In the genomic region with DNA sequence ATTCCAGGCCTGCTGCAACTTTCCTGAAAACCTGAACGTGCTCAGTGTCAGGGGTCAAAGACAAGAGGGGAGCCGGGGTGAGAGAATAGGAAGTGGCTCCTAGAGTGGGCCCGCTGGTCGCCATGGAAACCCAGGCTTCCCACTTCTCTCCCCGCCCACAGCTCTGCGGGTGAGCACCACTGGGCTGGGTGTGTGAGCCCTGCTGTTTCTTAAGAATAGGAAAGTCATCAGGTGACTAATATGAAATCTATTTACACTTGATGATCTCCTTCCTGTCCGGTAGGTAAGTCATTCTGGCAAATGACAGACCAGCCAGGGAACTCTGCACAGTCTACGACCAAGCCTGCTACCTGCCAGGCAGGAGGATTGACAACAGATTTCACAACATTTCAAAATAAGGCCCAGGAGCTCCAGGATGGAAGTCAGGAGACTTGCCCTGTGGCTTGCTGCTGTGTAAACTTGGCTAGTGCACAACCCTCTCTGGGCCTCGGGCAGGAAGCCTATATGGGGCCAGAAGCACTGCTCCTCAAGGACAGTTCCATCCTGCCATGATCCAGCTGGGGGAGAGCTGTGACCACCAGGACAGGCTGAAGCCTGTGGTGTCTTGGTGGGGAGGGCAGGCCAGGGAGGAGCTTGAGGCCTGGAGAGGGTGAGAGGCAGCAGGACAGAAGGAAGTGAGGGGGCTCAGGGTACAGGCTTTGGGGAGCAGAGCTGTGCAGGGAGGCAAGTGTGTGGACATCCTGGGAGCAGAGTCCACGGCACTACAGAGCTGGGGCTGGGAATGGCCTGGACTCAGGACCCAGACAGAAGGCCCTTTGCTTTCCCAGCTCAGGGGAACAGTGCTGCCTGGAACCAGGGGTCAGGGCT, we compare ENCODE assay signal across 8 cellular contexts.
DNase-seq lines count a peak whose midpoint lies in the region; ATAC-seq and TF ChIP-seq lines count a peak whose summit lies in the region.

No MANE protein-coding gene starts in this region.

- DNase-seq in GM13976 (ENCODE audit: low spot score) (peak; percentile 82), H4 (ENCODE audit: low spot score) (peak; percentile 77), LHCN-M2 (ENCODE audit: low read depth) (peak; percentile 92), sigmoid colon (no peak), mesenteric fat pad (ENCODE audit: low spot score) (no peak)
- DNase-seq in activated CD8-positive, alpha-beta memory T cell treated with anti-CD3 and anti-CD28 coated beads for 24 hours, result peak; percentile 76
- DNase-seq in central memory CD4-positive, alpha-beta T cell, result no peak

- intact Hi-C loops in sigmoid colon (cut with DNase I), result no loop called here

- no peak for TF ChIP-seq CTCF in GM13976 (IDR thresholded peaks at IDR 0.05; ENCODE audit: borderline replicate concordance, control extremely low read depth, extremely low read depth, insufficient read depth, missing control alignments)
- no peak for TF ChIP-seq CTCF in gastroesophageal sphincter (IDR thresholded peaks at IDR 0.05)
- TF ChIP-seq CTCF in sigmoid colon (IDR thresholded peaks at IDR 0.05), result no peak

- no peak overlapping the region for H3K4me3 ChIP-seq in gastroesophageal sphincter
- no peak overlapping the region for H3K4me3 ChIP-seq in sigmoid colon

- H3K27ac ChIP-seq in gastroesophageal sphincter (peak overlapping the region in 2 of 4 donors; percentile 7 to 12), sigmoid colon (peak overlapping the region in 3 of 4 donors; percentile 7 to 50 (median 48))

- in situ Hi-C loops in GM13976 (cut with MboI; ENCODE audit: low sequenced_read_pairs, unreplicated experiment), result no loop called here

- WGBS in gastroesophageal sphincter (ENCODE audit: low coverage in 1 of 2), 2 donors, result 32 to 64% methylated on average over 6 to 7 of the region's 10 CpGs
- 43 to 68% methylated on average over 10 of the region's 10 CpGs for WGBS in sigmoid colon, 2 donors

- TF ChIP-seq POLR2A in gastroesophageal sphincter (IDR thresholded peaks at IDR 0.05) (no peak), sigmoid colon (IDR thresholded peaks at IDR 0.05) (no peak)

- peaks cover 0 to 55% (median 5%) of the 10 kb centered on the region in 3 donors for H3K4me1 ChIP-seq in gastroesophageal sphincter
- H3K4me1 ChIP-seq in sigmoid colon, result peaks cover 0 to 25% (median 9%) of the 10 kb centered on the region in 4 donors

- TF ChIP-seq EP300 in gastroesophageal sphincter (IDR thresholded peaks at IDR 0.05) (no peak), sigmoid colon (IDR thresholded peaks at IDR 0.05) (no peak)

- H3K9me3 ChIP-seq in gastroesophageal sphincter (no peaks in the 10 kb centered on the region), sigmoid colon (no peaks in the 10 kb centered on the region)

- H3K36me3 ChIP-seq in gastroesophageal sphincter (peaks cover 0 to 13% of the 10 kb centered on the region in 2 donors), sigmoid colon (no peaks in the 10 kb centered on the region)

- no peaks in the 10 kb centered on the region for H3K27me3 ChIP-seq in gastroesophageal sphincter
- no peaks in the 10 kb centered on the region for H3K27me3 ChIP-seq in sigmoid colon

- ATAC-seq in gastroesophageal sphincter, result peak; percentile 42

Comparison
In these comparisons a context has a peak if more than half of its experiments do, and no peak if none do; other contexts are left out.
1. DNase-seq: peak in GM13976 (single experiment), H4 (single experiment), LHCN-M2 (single experiment) and activated CD8-positive, alpha-beta memory T cell treated with anti-CD3 and anti-CD28 coated beads for 24 hours (single experiment); none in sigmoid colon (single experiment), central memory CD4-positive, alpha-beta T cell (single experiment) and mesenteric fat pad (single experiment).